ENCODE assay signal across 8 cellular contexts in the genomic region with DNA sequence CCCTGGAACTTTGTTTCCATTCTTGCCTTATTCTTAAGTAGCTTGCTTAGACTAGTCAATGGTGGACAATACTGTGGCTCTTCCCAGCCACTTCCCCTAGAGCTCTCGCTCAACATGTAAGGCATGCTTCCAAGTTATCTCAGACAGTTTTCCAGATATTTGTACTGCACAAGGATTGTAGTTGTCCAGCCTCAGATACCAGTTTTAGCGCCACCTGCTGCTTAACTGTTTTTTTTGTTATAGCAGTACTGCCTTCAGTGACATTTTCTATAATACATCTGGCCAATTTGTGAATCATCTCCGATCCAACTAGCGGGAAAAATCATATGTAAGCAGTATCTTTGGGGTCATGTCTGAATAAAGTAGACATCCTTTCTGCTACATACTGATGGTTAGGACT.
A peak's percentile ranks its signal among the peaks of the same experiment; 100 is the strongest.
DNase-seq lines count a peak whose midpoint lies in the region; ATAC-seq and TF ChIP-seq lines count a peak whose summit lies in the region.

No MANE protein-coding gene starts in this region.

- TF ChIP-seq CTCF in retinal pigment epithelial cell (conservative IDR thresholded peaks at IDR 0.05; ENCODE audit: low read depth, low read length), result peak; percentile 67

- in situ Hi-C loops in Caki2 (cut with HindIII; ENCODE audit: low pct_unique_long_range_greater_than_20kb, low sequenced_read_pairs), result no loop called here

- no peak overlapping the region for H3K4me3 ChIP-seq in retinal pigment epithelial cell (ENCODE audit: low read length)

- peak; percentile 63 for ATAC-seq in GM21367 (IDR thresholded peaks at IDR 0.05; ENCODE audit: unreplicated experiment)
- no peak for ATAC-seq in HG03025 (IDR thresholded peaks at IDR 0.05; ENCODE audit: low FRiP score, unreplicated experiment)

- peak; percentile 22 for DNase-seq in Caki2 (ENCODE audit: low read depth)
- DNase-seq in NCI-H82 treated with DMSO at 0.1 percent for 48 hours (lab: John Stamatoyannopoulos, UW; ENCODE audit: unreplicated experiment), result peak; percentile 19
- peak; percentile 68 for DNase-seq in fibroblast of peridontal ligament (ENCODE audit: extremely low read depth)
- no peak for DNase-seq in retinal pigment epithelial cell (ENCODE audit: low read depth)
- DNase-seq in NCI-H774 (lab: John Stamatoyannopoulos, UW), result no peak
- DNase-seq in cerebellum (ENCODE audit: low spot score), result no peak

Comparison
In these comparisons a context has a peak if more than half of its experiments do, and no peak if none do; other contexts are left out.
1. DNase-seq: peak in Caki2 (single experiment), NCI-H82 treated with DMSO at 0.1 percent for 48 hours (single experiment) and fibroblast of peridontal ligament (single experiment); none in retinal pigment epithelial cell (single experiment), NCI-H774 (single experiment) and cerebellum (single experiment).